8 cellular contexts compared by ENCODE assay signal in the genomic region with DNA sequence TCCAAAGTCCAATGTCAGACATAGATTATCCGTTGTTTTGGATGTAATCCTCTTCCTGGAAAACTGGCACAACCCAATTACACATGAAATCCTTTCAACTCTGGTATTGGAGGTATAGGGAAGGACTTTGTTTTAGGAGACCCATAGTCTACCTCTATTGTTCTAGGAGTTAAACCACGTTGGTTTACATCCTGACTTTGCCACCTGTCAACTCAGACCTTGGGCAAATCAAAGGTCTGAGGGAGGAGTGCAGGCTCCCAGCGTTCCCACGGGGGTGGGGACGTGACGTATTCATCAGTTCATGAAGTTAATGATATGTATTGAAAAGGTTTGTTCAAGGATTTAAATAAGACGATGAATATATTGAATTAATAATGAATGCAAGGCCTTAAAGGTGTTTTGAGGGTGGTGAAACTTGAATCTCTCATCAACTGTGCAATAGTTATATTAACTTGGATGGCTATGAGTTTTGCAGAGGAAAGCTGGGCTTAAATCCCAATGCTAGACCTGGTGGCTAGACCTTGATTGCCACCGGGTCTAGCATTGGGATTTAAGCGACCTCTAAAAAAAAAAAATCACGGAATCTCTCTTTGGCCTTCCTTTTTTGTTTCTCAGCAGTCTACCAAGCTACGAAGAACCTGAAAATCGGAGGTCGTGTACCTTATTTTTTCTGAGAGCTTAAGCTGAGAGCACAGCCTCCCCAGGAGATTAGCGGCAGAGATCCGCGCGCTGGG. TPM values are rescaled to one million over a fixed set of nuclear protein-coding genes. Genes with fewer than 3 reads are reported as not detected.
DNase-seq lines count a peak whose midpoint lies in the region; ATAC-seq and TF ChIP-seq lines count a peak whose summit lies in the region.

No MANE protein-coding gene starts in this region.

- H3K9me3 Mint-ChIP-seq in neural crest cell = no peaks in the 10 kb centered on the region

- peaks cover 7 to 8% of the 10 kb centered on the region in 2 donors for H3K4me1 ChIP-seq in duodenal mucosa (ENCODE audit: control insufficient read depth in 1 of 2, insufficient read depth in 2 of 2, low read length in 2 of 2)

- no peak for ATAC-seq in esophagus mucosa

- H3K4me1 Mint-ChIP-seq in neural crest cell = peaks cover 21% of the 10 kb centered on the region

- TF ChIP-seq CTCF in GM06990 (IDR thresholded peaks at IDR 0.05; ENCODE audit: insufficient read depth, low read length, poor library complexity, severe bottlenecking) (no peak), LNCaP clone FGC (IDR thresholded peaks at IDR 0.05; ENCODE audit: control insufficient read depth, extremely low read depth, insufficient read depth) (no peak), neural crest cell (conservative IDR thresholded peaks at IDR 0.05) (no peak), GM13976 (IDR thresholded peaks at IDR 0.05; ENCODE audit: borderline replicate concordance, control extremely low read depth, extremely low read depth, insufficient read depth, missing control alignments) (no peak)

- no peaks in the 10 kb centered on the region for H3K36me3 ChIP-seq in GM06990 (ENCODE audit: control insufficient read depth, insufficient read depth, low read length)
- H3K36me3 ChIP-seq in duodenal mucosa (ENCODE audit: control insufficient read depth in 1 of 2, insufficient read depth in 2 of 2, low read length in 2 of 2) = no peaks in the 10 kb centered on the region

- H3K27me3 ChIP-seq in GM06990 (replicated peaks; ENCODE audit: control insufficient read depth, insufficient read depth, low read length) = no peaks in the 10 kb centered on the region
- H3K27me3 ChIP-seq in duodenal mucosa (ENCODE audit: control insufficient read depth in 1 of 2, insufficient read depth in 2 of 2, low read length in 2 of 2) = no peaks in the 10 kb centered on the region

- peak overlapping the region; percentile 92 for H3K4me3 Mint-ChIP-seq in neural crest cell

- H3K4me3 ChIP-seq in GM06990 (replicated peaks; ENCODE audit: low read depth, low read length) (peak overlapping the region; percentile 89), LNCaP clone FGC (ENCODE audit: low read depth, low read length) (peak overlapping the region; percentile 85), duodenal mucosa (ENCODE audit: low read depth in 1 of 2, low read length in 2 of 2) (peak overlapping the region; percentile 86 to 92)

- in situ Hi-C loops in GM13976 (cut with MboI; ENCODE audit: low sequenced_read_pairs, unreplicated experiment) = no loop called here

- no peaks in the 10 kb centered on the region for H3K36me3 Mint-ChIP-seq in neural crest cell (ENCODE audit: low read depth)

- H3K27ac Mint-ChIP-seq in neural crest cell (ENCODE audit: unreplicated experiment) = peak overlapping the region; percentile 98

- peak overlapping the region; percentile 83 for H3K27ac ChIP-seq in duodenal mucosa (ENCODE audit: low read depth, low read length)

- H3K27me3 Mint-ChIP-seq in neural crest cell (ENCODE audit: low read depth) = no peaks in the 10 kb centered on the region

- H3K9me3 ChIP-seq in duodenal mucosa (ENCODE audit: control insufficient read depth in 1 of 2, low read length in 2 of 2) = no peaks in the 10 kb centered on the region

- peak; percentile 22 for DNase-seq in GM06990 (ENCODE audit: extremely low read depth, insufficient read length)
- DNase-seq in LNCaP clone FGC (ENCODE audit: low read depth) = no peak
- no peak for DNase-seq in neural crest cell (ENCODE audit: low read depth, low spot score)
- DNase-seq in HK-2 (ENCODE audit: unreplicated experiment) = no peak
- no peak for DNase-seq in KG1 (lab: John Stamatoyannopoulos, UW)
- no peak for DNase-seq in GM13976 (ENCODE audit: low spot score)

- peak overlapping the region; percentile 69 to 88 for H3K9ac ChIP-seq in duodenal mucosa (ENCODE audit: low read depth in 1 of 2, low read length in 2 of 2)

RNA-seq across cellular contexts. Expression of a gene that starts 0.7 kb away (rescaled TPM):
- total RNA-seq in neural crest cell (60.6 and 62.9 TPM in 2 replicates), esophagus mucosa (21.6 TPM)
